In genomic region chr2:44269831-44270230, GRCh38 we compare ENCODE assay signal across 16 cellular contexts. TPM values are rescaled to one million over a fixed set of nuclear protein-coding genes. Genes with fewer than 3 reads are reported as not detected.
A peak's percentile ranks its signal among the peaks of the same experiment; 100 is the strongest.
DNase-seq lines count a peak whose midpoint lies in the region; ATAC-seq and TF ChIP-seq lines count a peak whose summit lies in the region.
"Had no signal": no experiment of that assay in that cellular context is flagged by ENCODE, and none has a peak within 500 bp of the region (broad histone marks: within the 10 kb centered on the region; RNA-seq: fewer than 3 reads in every experiment).

No MANE protein-coding gene starts in this region.

- H3K4me3 ChIP-seq in testis: no peak overlapping the region
- H3K4me3 ChIP-seq in CD4-positive, alpha-beta memory T cell (ENCODE audit: low read length in 2 of 2): no peak overlapping the region
- H3K4me3 ChIP-seq in CD8-positive, alpha-beta T cell (ENCODE audit: low read depth, low read length): no peak overlapping the region
- H3K4me3 ChIP-seq: MG63, PC-9 had no signal

- H3K27me3 Mint-ChIP-seq in activated CD8-positive, alpha-beta memory T cell treated with anti-CD3 and anti-CD28 coated beads, Interleukin-2, amount 10 ng/mL, durations not matched to agents 7 days and 5 days: peaks cover 4% of the 10 kb centered on the region
- peaks cover 0 to 2% of the 10 kb centered on the region in 2 donors for H3K27me3 Mint-ChIP-seq in CD4-positive, alpha-beta memory T cell
- H3K27me3 Mint-ChIP-seq in CD8-positive, alpha-beta T cell (ENCODE audit: low read depth): no peaks in the 10 kb centered on the region

- H3K27ac Mint-ChIP-seq in activated CD8-positive, alpha-beta memory T cell treated with anti-CD3 and anti-CD28 coated beads, Interleukin-2, amount 10 ng/mL, durations not matched to agents 7 days and 5 days: no peak overlapping the region
- H3K27ac Mint-ChIP-seq in CD4-positive, alpha-beta memory T cell: no peak overlapping the region
- H3K27ac Mint-ChIP-seq in CD8-positive, alpha-beta T cell: no peak overlapping the region

- H3K4me1 ChIP-seq in testis: peaks cover 6% of the 10 kb centered on the region
- no peaks in the 10 kb centered on the region for H3K4me1 ChIP-seq in CD4-positive, alpha-beta memory T cell (ENCODE audit: insufficient read depth, low read length)
- no peaks in the 10 kb centered on the region for H3K4me1 ChIP-seq in CD8-positive, alpha-beta T cell (ENCODE audit: insufficient read depth, low read length)

- in situ Hi-C loops in SK-MEL-5 (cut with HindIII; ENCODE audit: low pct_unique_long_range_greater_than_20kb, low sequenced_read_pairs): no loop called here

- POLR2A ChIA-PET in CD4-positive, alpha-beta memory T cell (lab: Charles Lee; ENCODE audit: partially characterized antibody): no interaction called here
- POLR2A ChIA-PET in CD8-positive, alpha-beta T cell (lab: Charles Lee): interaction anchor here (1.1 kb wide), 1 partner anchor 26 kb away, joined by 5 read pairs; no protein-coding TSS in a partner anchor

- no peak for ATAC-seq in activated CD8-positive, alpha-beta memory T cell treated with anti-CD3 and anti-CD28 coated beads, Interleukin-2, amount 10 ng/mL, durations not matched to agents 7 days and 5 days
- ATAC-seq in CD8-positive, alpha-beta T cell: no peak
- no peak for ATAC-seq in HG03342 (IDR thresholded peaks at IDR 0.05; ENCODE audit: unreplicated experiment)

- TF ChIP-seq CTCF in testis (IDR thresholded peaks at IDR 0.05): no peak
- TF ChIP-seq CTCF in CD8-positive, alpha-beta T cell (IDR thresholded peaks at IDR 0.05): no peak

- H3K36me3 ChIP-seq in testis (ENCODE audit: low read depth, missing control alignments): no peaks in the 10 kb centered on the region
- no peaks in the 10 kb centered on the region for H3K36me3 ChIP-seq in CD4-positive, alpha-beta memory T cell (ENCODE audit: insufficient read depth, low read length)
- H3K36me3 ChIP-seq in CD8-positive, alpha-beta T cell (ENCODE audit: insufficient read depth, low read length): no peaks in the 10 kb centered on the region
- H3K36me3 ChIP-seq: MG63 had no signal

- CTCF ChIA-PET in activated CD8-positive, alpha-beta memory T cell treated with anti-CD3 and anti-CD28 coated beads, Interleukin-2, amount 10 ng/mL, durations not matched to agents 7 days and 5 days (lab: Charles Lee): no interaction called here
- CTCF ChIA-PET in CD4-positive, alpha-beta memory T cell (lab: Charles Lee; ENCODE audit: partially characterized antibody): no interaction called here
- CTCF ChIA-PET in CD8-positive, alpha-beta T cell (lab: Charles Lee): no interaction called here

- no peaks in the 10 kb centered on the region for H3K9me3 Mint-ChIP-seq in activated CD8-positive, alpha-beta memory T cell treated with anti-CD3 and anti-CD28 coated beads, Interleukin-2, amount 10 ng/mL, durations not matched to agents 7 days and 5 days (ENCODE audit: low read depth)
- peaks cover 0 to 3% (median 0%) of the 10 kb centered on the region in 8 donors for H3K9me3 Mint-ChIP-seq in CD4-positive, alpha-beta memory T cell
- no peaks in the 10 kb centered on the region for H3K9me3 Mint-ChIP-seq in CD8-positive, alpha-beta T cell

- intact Hi-C loops in testis (cut with DNase I; ENCODE audit: low total_unique reads): no loop called here
- intact Hi-C loops in CD4-positive, alpha-beta memory T cell (cut with micrococcal nuclease): no loop called here
- intact Hi-C loops in CD8-positive, alpha-beta T cell (cut with DNase I, micrococcal nuclease): no loop called here

- no peak overlapping the region for H3K4me3 Mint-ChIP-seq in activated CD8-positive, alpha-beta memory T cell treated with anti-CD3 and anti-CD28 coated beads, Interleukin-2, amount 10 ng/mL, durations not matched to agents 7 days and 5 days
- H3K4me3 Mint-ChIP-seq in CD4-positive, alpha-beta memory T cell: no peak overlapping the region
- H3K4me3 Mint-ChIP-seq in CD8-positive, alpha-beta T cell: no peak overlapping the region

- no peaks in the 10 kb centered on the region for H3K36me3 Mint-ChIP-seq in activated CD8-positive, alpha-beta memory T cell treated with anti-CD3 and anti-CD28 coated beads, Interleukin-2, amount 10 ng/mL, durations not matched to agents 7 days and 5 days
- H3K36me3 Mint-ChIP-seq in CD4-positive, alpha-beta memory T cell: no peaks in the 10 kb centered on the region
- H3K36me3 Mint-ChIP-seq in CD8-positive, alpha-beta T cell: no peaks in the 10 kb centered on the region

- WGBS in testis, 2 donors: 33 to 58% methylated on average over 1 of the region's 1 CpG

- DNase-seq in SK-MEL-5 (ENCODE audit: low read depth, low spot score): peak; percentile 89
- DNase-seq in epidermal melanocyte (ENCODE audit: insufficient read length, low spot score): peak; percentile 38
- DNase-seq in midbrain (lab: John Stamatoyannopoulos, UW): peak; percentile 49
- DNase-seq in testis: peak; percentile 23
- no peak for DNase-seq in activated CD8-positive, alpha-beta memory T cell treated with anti-CD3 and anti-CD28 coated beads, Interleukin-2, amount 10 ng/mL, durations not matched to agents 7 days and 5 days
- no peak for DNase-seq in CD4-positive, alpha-beta memory T cell
- no peak for DNase-seq in CD8-positive, alpha-beta T cell
- DNase-seq: MG63, NCI-H1105, NCI-H1694 treated with DMSO at 0.1 percent for 48 hours, NCI-H748 treated with DMSO at 0.1 percent for 48 hours, PC-9 had no signal

- H3K27ac ChIP-seq in testis: no peak overlapping the region
- no peak overlapping the region for H3K27ac ChIP-seq in CD4-positive, alpha-beta memory T cell (ENCODE audit: low read depth, low read length)
- no peak overlapping the region for H3K27ac ChIP-seq in CD8-positive, alpha-beta T cell (ENCODE audit: low read depth, low read length)
- H3K27ac ChIP-seq: KMS-11, PC-9 had no signal

- H3K9me3 ChIP-seq in testis: no peaks in the 10 kb centered on the region
- no peaks in the 10 kb centered on the region for H3K9me3 ChIP-seq in CD4-positive, alpha-beta memory T cell (ENCODE audit: control insufficient read depth in 1 of 2, low read length in 2 of 2)
- no peaks in the 10 kb centered on the region for H3K9me3 ChIP-seq in CD8-positive, alpha-beta T cell (ENCODE audit: low read length)
- H3K9me3 ChIP-seq: MG63 had no signal

- peaks cover 2% of the 10 kb centered on the region for H3K4me1 Mint-ChIP-seq in activated CD8-positive, alpha-beta memory T cell treated with anti-CD3 and anti-CD28 coated beads, Interleukin-2, amount 10 ng/mL, durations not matched to agents 7 days and 5 days
- H3K4me1 Mint-ChIP-seq in CD4-positive, alpha-beta memory T cell: peaks cover 0 to 6% (median 0%) of the 10 kb centered on the region in 4 donors
- no peaks in the 10 kb centered on the region for H3K4me1 Mint-ChIP-seq in CD8-positive, alpha-beta T cell (ENCODE audit: low read depth)

- H3K27me3 ChIP-seq in testis: no peaks in the 10 kb centered on the region
- H3K27me3 ChIP-seq in CD4-positive, alpha-beta memory T cell (ENCODE audit: insufficient read depth, low read length): no peaks in the 10 kb centered on the region
- H3K27me3 ChIP-seq in CD8-positive, alpha-beta T cell (ENCODE audit: insufficient read depth, low read length): no peaks in the 10 kb centered on the region
- H3K27me3 ChIP-seq: MG63 had no signal

- TF ChIP-seq POLR2A in testis (IDR thresholded peaks at IDR 0.05): no peak

RNA-seq across cellular contexts. Expression of gene SLC3A1, which starts 5.4 kb away (rescaled TPM):
- 0.08 and 0.61 TPM in 2 replicates for total RNA-seq in SK-MEL-5 (2014; rRNA removed; shearing (Covaris generic))
- polyA plus RNA-seq in SK-MEL-5 (2015; cell fraction: cytosol; rRNA removed): not detected in 2 replicates
- 0.31 TPM in 1 of 2 replicates, not detected in the other for polyA plus RNA-seq in SK-MEL-5 (2015; cell fraction: nucleus; rRNA removed)
- total RNA-seq in testis: 1 to 10 TPM; 2.0 to 2.6 TPM
- 2.3 TPM for polyA plus RNA-seq in testis (ENCODE audit: insufficient read depth, low read depth, low replicate concordance)
- total RNA-seq in activated CD8-positive, alpha-beta memory T cell treated with anti-CD3 and anti-CD28 coated beads, Interleukin-2, amount 10 ng/mL, durations not matched to agents 7 days and 5 days: under 1 TPM in 1 of 2 experiments, not detected in 1; 0.15 TPM
- total RNA-seq in CD4-positive, alpha-beta memory T cell: under 1 TPM; 0.41 to 0.64 TPM
- under 1 TPM in 1 of 2 donors, not detected in 1; 0.79 TPM for polyA plus RNA-seq in CD4-positive, alpha-beta memory T cell
- total RNA-seq in CD8-positive, alpha-beta T cell: under 1 TPM; 0.25 to 0.79 TPM
- total RNA-seq: H1, PC-9 had no signal
- polyA plus RNA-seq: BJ, H1 had no signal

Comparison
In these comparisons a context has a peak if more than half of its experiments do, and no peak if none do; other contexts are left out.
1. DNase-seq: peak in SK-MEL-5 (single experiment), epidermal melanocyte (single experiment), midbrain (single experiment) and testis (single experiment); none in activated CD8-positive, alpha-beta memory T cell treated with anti-CD3 and anti-CD28 coated beads, Interleukin-2, amount 10 ng/mL, durations not matched to agents 7 days and 5 days (single experiment), CD4-positive, alpha-beta memory T cell (0 of 5) and CD8-positive, alpha-beta T cell (0 of 7).